ENCODE assay signal across 9 cellular contexts in the genomic region with DNA sequence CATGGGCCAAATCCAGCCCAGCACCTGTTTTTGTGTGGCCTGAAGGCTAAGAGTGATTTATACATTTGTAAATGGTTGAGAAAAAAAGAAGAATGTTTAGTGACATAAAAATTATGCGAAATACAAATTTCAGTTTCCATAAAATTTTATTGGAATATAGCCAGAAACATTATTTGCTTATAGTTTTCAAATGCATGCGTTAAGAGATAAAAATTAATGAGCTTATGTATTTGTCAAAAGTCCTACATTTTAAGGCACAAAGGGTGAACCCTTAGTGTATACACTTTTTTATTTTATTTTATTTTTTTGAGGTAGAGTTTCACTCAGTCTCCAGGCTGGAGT. TPM values are rescaled to one million over a fixed set of nuclear protein-coding genes. Genes with fewer than 3 reads are reported as not detected.
DNase-seq lines count a peak whose midpoint lies in the region; ATAC-seq, FAIRE-seq and TF ChIP-seq lines count a peak whose summit lies in the region.
"Had no signal": no experiment of that assay in that cellular context is flagged by ENCODE, and none has a peak within 500 bp of the region (broad histone marks: within the 10 kb centered on the region; RNA-seq: fewer than 3 reads in every experiment).

No MANE protein-coding gene starts in this region.

- TF ChIP-seq EP300 in K562 (IDR thresholded peaks at IDR 0.05; ENCODE audit: low read length) (no peak), upper lobe of left lung (IDR thresholded peaks at IDR 0.05) (no peak)

- H2BK5ac ChIP-seq in mesenchymal stem cell (ENCODE audit: low read depth, low read length, poor library complexity, severe bottlenecking): no peak overlapping the region

- H3K4me2 ChIP-seq in K562 (ENCODE audit: insufficient read depth, low read length) (peak overlapping the region; percentile 92), mesenchymal stem cell (ENCODE audit: low read length, poor library complexity, severe bottlenecking) (peak overlapping the region; percentile 63)

- H3K4ac ChIP-seq in mesenchymal stem cell (ENCODE audit: low read depth in 1 of 2, low read length in 2 of 2): no peak overlapping the region

- WGBS in K562 (ENCODE audit: insufficient coverage, low coverage, missing lambda C conversion rate): 2% methylated on average over 2 of the region's 2 CpGs
- no CpG with 5 or more reads among the region's 2 CpGs for WGBS in mesenchymal stem cell
- 53 to 59% methylated on average over 2 of the region's 2 CpGs for WGBS in upper lobe of left lung, 2 donors

- H3K9me3 ChIP-seq in cardiac muscle cell (ENCODE audit: low read depth) (no peaks in the 10 kb centered on the region), K562 (replicated peaks; ENCODE audit: control insufficient read depth, insufficient read depth, low read depth, low read length) (no peaks in the 10 kb centered on the region), mesenchymal stem cell (ENCODE audit: control insufficient read depth, low read length) (no peaks in the 10 kb centered on the region), upper lobe of left lung (no peaks in the 10 kb centered on the region)

- no peak for TF ChIP-seq POLR2A in K562 (conservative IDR thresholded peaks at IDR 0.05)
- TF ChIP-seq POLR2A in upper lobe of left lung (IDR thresholded peaks at IDR 0.05): no peak

- H3K9me1 ChIP-seq in K562 (ENCODE audit: control insufficient read depth, insufficient read depth, low read length): no peaks in the 10 kb centered on the region

- TF ChIP-seq RAD21 in K562 (CRISPR knock-in tag; conservative IDR thresholded peaks at IDR 0.05 in 1 of 2, IDR thresholded peaks at IDR 0.05 in 1 of 2): no peak

- POLR2A ChIA-PET in K562 (lab: Yijun Ruan, JAX): interaction anchor here (1.1 to 2.2 kb wide), 5 partner anchors 11 to 58 kb away, joined by 4 to 7 read pairs (median 6); no protein-coding TSS in a partner anchor

- peak overlapping the region; percentile 71 to 92; a peak in 3 of 4 replicates for H3K9ac ChIP-seq in K562 (ENCODE audit: insufficient read depth in 1 of 2, low read depth in 2 of 2, low read length in 2 of 2)
- H3K9ac ChIP-seq in mesenchymal stem cell (ENCODE audit: low read length): peak overlapping the region; percentile 91

- BruUV-seq in K562 (replicated peaks; lab: Mats Ljungman, UMichigan): no TSS peak

- in situ Hi-C loops in K562 (cut with MboI): no loop called here

- peaks cover 68% of the 10 kb centered on the region for H3K79me2 ChIP-seq in K562 (ENCODE audit: control insufficient read depth, insufficient read depth, low read length)

- H3K4me1 ChIP-seq in cardiac muscle cell (ENCODE audit: low read depth) (peaks cover 12% of the 10 kb centered on the region), K562 (replicated peaks in 1 of 2; ENCODE audit: control insufficient read depth in 2 of 2, insufficient read depth in 2 of 2, low read length in 2 of 2) (peaks cover 10 to 28% of the 10 kb centered on the region in 2 experiments; a peak in 4 of 5 replicates), mesenchymal stem cell (ENCODE audit: control insufficient read depth, insufficient read depth, low read depth, low read length) (peaks cover 5% of the 10 kb centered on the region), upper lobe of left lung (peaks cover 32 to 49% (median 40%) of the 10 kb centered on the region in 4 donors)

- H2AK5ac ChIP-seq in mesenchymal stem cell (ENCODE audit: low read length, severe bottlenecking): no peak overlapping the region

- no peak overlapping the region for H2BK15ac ChIP-seq in mesenchymal stem cell (ENCODE audit: low read depth, poor library complexity, severe bottlenecking)

- peak overlapping the region in 1 of 2 experiments; percentile 30 for H3K18ac ChIP-seq in mesenchymal stem cell (ENCODE audit: low read depth in 1 of 2, low read length in 2 of 2)

- ATAC-seq in Right ventricle myocardium superior (ENCODE audit: poor library complexity) (no peak), K562 (no peak), upper lobe of left lung (ENCODE audit: low FRiP score in 2 of 2) (no peak)
- ATAC-seq: sciatic nerve had no signal

- peaks cover 22% of the 10 kb centered on the region for H4K20me1 ChIP-seq in K562 (replicated peaks; ENCODE audit: control insufficient read depth, insufficient read depth, low read length)

- H3K4me3 ChIP-seq in cardiac muscle cell (peak overlapping the region; percentile 78), K562 (peak overlapping the region; percentile 95), mesenchymal stem cell (ENCODE audit: insufficient read depth in 1 of 2, low read depth in 1 of 2, low read length in 2 of 2) (peak overlapping the region in 1 of 2 experiments; percentile 95), upper lobe of left lung (peak overlapping the region in 1 of 4 donors; percentile 63)

- H2BK12ac ChIP-seq in mesenchymal stem cell (ENCODE audit: low read length in 2 of 2): no peak overlapping the region

- no peak overlapping the region for H2BK120ac ChIP-seq in mesenchymal stem cell (ENCODE audit: low read depth, low read length)

- H3K27me3 ChIP-seq in cardiac muscle cell: no peaks in the 10 kb centered on the region
- H3K27me3 ChIP-seq in K562 (ENCODE audit: control insufficient read depth in 2 of 2, insufficient read depth in 2 of 2, low read length in 2 of 2): no peaks in the 10 kb centered on the region
- H3K27me3 ChIP-seq in mesenchymal stem cell (ENCODE audit: control insufficient read depth in 1 of 2, insufficient read depth in 1 of 2, low read length in 2 of 2): no peaks in the 10 kb centered on the region
- no peaks in the 10 kb centered on the region for H3K27me3 ChIP-seq in upper lobe of left lung

- H3K79me1 ChIP-seq in mesenchymal stem cell (replicated peaks; ENCODE audit: low read length, poor library complexity, severe bottlenecking): no peaks in the 10 kb centered on the region

- TF ChIP-seq CTCF in cardiac muscle cell (IDR thresholded peaks at IDR 0.05; ENCODE audit: low read depth, low read length) (no peak), K562 (IDR thresholded peaks at IDR 0.05 in 2 of 3, conservative IDR thresholded peaks at IDR 0.05 in 1 of 3; ENCODE audit: insufficient read depth in 2 of 3, low read depth in 1 of 3, low read length in 3 of 3) (no peak), upper lobe of left lung (IDR thresholded peaks at IDR 0.05) (no peak)

- no peak overlapping the region for H2AFZ ChIP-seq in K562 (ENCODE audit: low read depth, low read length)
- H2AFZ ChIP-seq in mesenchymal stem cell (ENCODE audit: low read depth, low read length): no peak overlapping the region

- no peak overlapping the region for H3K14ac ChIP-seq in mesenchymal stem cell (ENCODE audit: low read length in 2 of 2)

- no peak overlapping the region for H3K23ac ChIP-seq in mesenchymal stem cell (ENCODE audit: low read length in 2 of 2)

- no peak overlapping the region for H4K8ac ChIP-seq in mesenchymal stem cell (ENCODE audit: low read length)

- no peak overlapping the region for H4K91ac ChIP-seq in mesenchymal stem cell (ENCODE audit: low read length)

- H3K27ac ChIP-seq in cardiac muscle cell (peak overlapping the region; percentile 99), K562 (ENCODE audit: extremely low read depth, low read depth, low read length) (peak overlapping the region; percentile 97), mesenchymal stem cell (ENCODE audit: low read length, poor library complexity, severe bottlenecking) (peak overlapping the region; percentile 50), upper lobe of left lung (peak overlapping the region; percentile 96 to 99 (median 98))

- CTCF ChIA-PET in K562 (lab: Yijun Ruan, JAX; ENCODE audit: low intra/inter-chr PET ratio): no interaction called here

- FAIRE-seq in K562 (lab: Jason Lieb, UNC): no peak

- intact Hi-C loops in Right ventricle myocardium superior (cut with DNase I): loop anchor here (10.0 kb wide), 1 partner anchor 177 kb away; no protein-coding TSS in a partner anchor
- intact Hi-C loops in K562 (cut with micrococcal nuclease): no loop called here

- DNase-seq in cardiac muscle cell (ENCODE audit: low read depth in 1 of 2, low spot score in 1 of 2) (no peak), Right ventricle myocardium superior (no peak), K562 (ENCODE audit: extremely low read depth in 1 of 4, low spot score in 3 of 4) (no peak), mesenchymal stem cell (no peak), upper lobe of left lung (no peak), KG1 (lab: John Stamatoyannopoulos, UW) (no peak), NCI-H345 (lab: John Stamatoyannopoulos, UW) (no peak)
- DNase-seq in stimulated activated CD4-positive, alpha-beta T cell treated with anti-CD3 and anti-CD28 coated beads, Interleukin-15, amount 100 ng/mL, for 24 hours: no peak

- peaks cover 4% of the 10 kb centered on the region for H3K36me3 ChIP-seq in cardiac muscle cell
- H3K36me3 ChIP-seq in K562 (ENCODE audit: control insufficient read depth, insufficient read depth, low read length): peaks cover 28% of the 10 kb centered on the region
- peaks cover 3 to 6% of the 10 kb centered on the region in 2 experiments for H3K36me3 ChIP-seq in mesenchymal stem cell (ENCODE audit: control insufficient read depth in 1 of 2, insufficient read depth in 2 of 2, low read depth in 1 of 2, low read length in 2 of 2)
- peaks cover 0 to 14% (median 0%) of the 10 kb centered on the region in 4 donors for H3K36me3 ChIP-seq in upper lobe of left lung

RNA-seq across cellular contexts. Expression of a gene that starts 2.1 kb away (rescaled TPM):
- total RNA-seq in cardiac muscle cell (16.7 and 31.8 TPM in 2 replicates), Right ventricle myocardium superior (18.9 TPM), K562 (2014; rRNA removed) (34.5 and 48.6 TPM in 2 replicates), K562 (2014; rRNA removed; fragmentation: Illumina TruSeq; extraction: Trizol) (53.7 and 61.1 TPM in 2 replicates), K562 (2015; rRNA removed; fragmentation: Illumina TruSeq; extraction: Trizol) (46.0 and 52.1 TPM in 2 replicates), K562 (2021) (29.5 and 36.1 TPM in 2 replicates), upper lobe of left lung (10 to 100 TPM; 26.0 to 62.7 (median 31.5) TPM)
- polyA plus RNA-seq in cardiac muscle cell (15.6 and 25.4 TPM in 2 replicates), K562 (2011; rRNA removed) (34.6 and 43.4 TPM in 2 replicates), K562 (2014; fragmentation: Illumina TruSeq; extraction: Trizol) (30.0 and 36.0 TPM in 2 replicates), K562 (2014; fragmentation: Nextera tagmentation; extraction: Ambion mirVana) (10 to 100 TPM; 12.7 to 20.5 TPM), K562 (2014; rRNA removed) (26.1 and 30.6 TPM in 2 replicates)
- total RNA-seq in K562 (2011; cell fraction: chromatin; rRNA removed; ENCODE audit: low replicate concordance): 69.1 and 213 TPM in 2 replicates
- total RNA-seq in K562 (2011; cell fraction: nucleolus; rRNA removed): 39.4 and 52.0 TPM in 2 replicates
- total RNA-seq in K562 (2011; cell fraction: nucleoplasm; rRNA removed): 78.0 and 101 TPM in 2 replicates
- polyA plus RNA-seq in K562 (2011; cell fraction: cytosol; rRNA removed): 4.9 and 13.5 TPM in 2 replicates
- 19.9 and 29.4 TPM in 2 replicates for polyA plus RNA-seq in K562 (2011; cell fraction: nucleus; rRNA removed)
- 16.6 and 19.7 TPM in 2 replicates for polyA plus RNA-seq in K562 (2012)
- 86.5 and 93.2 TPM in 2 replicates for polyA minus RNA-seq in K562 (2011; rRNA and poly(A)+ RNA removed)
- polyA minus RNA-seq in K562 (2011; cell fraction: cytosol; rRNA and poly(A)+ RNA removed): 19.8 and 24.6 TPM in 2 replicates
- polyA minus RNA-seq in K562 (2011; cell fraction: nucleus; rRNA and poly(A)+ RNA removed): 31.8 and 54.8 TPM in 2 replicates
- polyA plus RNA-seq in mesenchymal stem cell (2013, experiment 1 of 2): 11.1 TPM
- 11.3 TPM for polyA plus RNA-seq in mesenchymal stem cell (2013, experiment 2 of 2)
